22 cellular contexts compared by ENCODE assay signal in the genomic region with DNA sequence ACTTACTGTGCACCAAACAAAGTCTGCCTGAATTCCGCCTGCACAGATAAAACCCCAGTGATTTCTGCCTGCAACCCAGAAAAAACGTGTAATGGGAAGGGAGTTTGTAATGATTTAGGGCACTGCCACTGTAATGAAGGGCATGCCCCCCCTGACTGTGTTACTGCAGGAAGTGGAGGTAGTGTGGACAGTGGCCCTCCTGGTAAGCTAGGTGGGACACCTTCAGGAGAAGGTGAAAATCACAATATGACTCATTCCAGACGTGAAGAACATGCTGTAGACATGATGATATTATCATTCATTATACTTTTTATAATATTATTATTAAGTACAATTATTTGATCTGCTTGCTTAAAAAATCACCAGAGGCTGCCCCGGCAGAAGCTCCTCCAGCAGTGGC. TPM values are rescaled to one million over a fixed set of nuclear protein-coding genes. Genes with fewer than 3 reads are reported as not detected.
DNase-seq lines count a peak whose midpoint lies in the region; ATAC-seq, FAIRE-seq and TF ChIP-seq lines count a peak whose summit lies in the region.
"Had no signal": no experiment of that assay in that cellular context is flagged by ENCODE, and none has a peak within 500 bp of the region (broad histone marks: within the 10 kb centered on the region; RNA-seq: fewer than 3 reads in every experiment).

No MANE protein-coding gene starts in this region.

- 76% methylated on average over 4 of the region's 4 CpGs for WGBS in A549 (ENCODE audit: missing lambda C conversion rate)

- ATAC-seq in A549 (peak; percentile 44; a peak in 2 of 6 replicates), foreskin keratinocyte (peak; percentile 41), Right ventricle myocardium inferior (no peak)
- no peak for ATAC-seq in CD8-positive, alpha-beta T cell
- ATAC-seq: SK-N-SH treated with all-trans-retinoic acid at 6 μM for 48 hours had no signal

- peak overlapping the region; percentile 22 for H3K27ac Mint-ChIP-seq in CD8-positive, alpha-beta T cell
- peak overlapping the region; percentile 72 for H3K27ac Mint-ChIP-seq in astrocyte (ENCODE audit: unreplicated experiment)
- H3K27ac Mint-ChIP-seq: B cell had no signal

- H3K4me3 ChIP-seq in A549 = no peak overlapping the region
- no peak overlapping the region for H3K4me3 ChIP-seq in CD8-positive, alpha-beta T cell (ENCODE audit: low read depth, low read length)
- no peak overlapping the region for H3K4me3 ChIP-seq in astrocyte (ENCODE audit: insufficient read depth, low read depth, low read length)
- no peak overlapping the region for H3K4me3 ChIP-seq in PC-9
- H3K4me3 ChIP-seq: SJCRH30 had no signal

- H4K20me1 ChIP-seq in astrocyte (ENCODE audit: insufficient read depth, low read length) (no peaks in the 10 kb centered on the region), PC-9 (ENCODE audit: insufficient read depth) (no peaks in the 10 kb centered on the region)

- peaks cover 4% of the 10 kb centered on the region; the same call in 1 of the 3 replicates for H3K9me3 ChIP-seq in A549
- no peaks in the 10 kb centered on the region for H3K9me3 ChIP-seq in CD8-positive, alpha-beta T cell (ENCODE audit: low read length)
- H3K9me3 ChIP-seq in astrocyte (ENCODE audit: insufficient read depth, low read depth, low read length) = no peaks in the 10 kb centered on the region
- no peaks in the 10 kb centered on the region for H3K9me3 ChIP-seq in PC-9 (ENCODE audit: insufficient read depth, low read depth)
- H3K9me3 ChIP-seq: SJCRH30 had no signal

- H2AFZ ChIP-seq in astrocyte (ENCODE audit: low read depth, low read length) = no peak overlapping the region
- H2AFZ ChIP-seq in PC-9 = no peak overlapping the region

- peaks cover 5% of the 10 kb centered on the region for H3K9me3 Mint-ChIP-seq in CD8-positive, alpha-beta T cell
- H3K9me3 Mint-ChIP-seq in astrocyte (ENCODE audit: unreplicated experiment) = peaks cover under 1% of the 10 kb centered on the region

- no peak for DNase-seq in A549 (ENCODE audit: low read depth in 1 of 2, low spot score in 1 of 2)
- no peak for DNase-seq in CD8-positive, alpha-beta T cell
- no peak for DNase-seq in astrocyte (ENCODE audit: low read depth)
- no peak for DNase-seq in foreskin keratinocyte
- no peak for DNase-seq in DMS53 treated with DMSO at 0.1 percent for 48 hours (lab: John Stamatoyannopoulos, UW; ENCODE audit: unreplicated experiment)
- DNase-seq in PC-9 = no peak
- DNase-seq in Right ventricle myocardium inferior (ENCODE audit: missing footprints) = no peak
- DNase-seq: DMS153, IMR-90, NCI-H1092, NCI-H1417 treated with DMSO at 0.1 percent for 48 hours, NCI-H1694 treated with DMSO at 0.1 percent for 48 hours, NCI-H2081, NCI-H2227 treated with DMSO at 0.1 percent for 48 hours, NCI-H526 treated with DMSO at 0.1 percent for 48 hours, SJCRH30 had no signal

- CTCF ChIA-PET in A549 (lab: Yijun Ruan, JAX) = no interaction called here
- CTCF ChIA-PET in CD8-positive, alpha-beta T cell (lab: Charles Lee) = no interaction called here
- CTCF ChIA-PET in PC-9 (lab: Charles Lee) = no interaction called here

- POLR2A ChIA-PET in A549 (lab: Yijun Ruan, JAX) (interaction anchor here (0.5 kb wide), 1 partner anchor 213 kb away, joined by 4 read pairs; no protein-coding TSS in a partner anchor), PC-9 (lab: Charles Lee; ENCODE audit: unreplicated experiment) (no interaction called here)
- POLR2A ChIA-PET in CD8-positive, alpha-beta T cell (lab: Charles Lee) = interaction anchor here (0.8 kb wide), 1 partner anchor 229 kb away, joined by 3 read pairs; no protein-coding TSS in a partner anchor

- no peak for TF ChIP-seq RAD21 in A549 (conservative IDR thresholded peaks at IDR 0.05 in 1 of 2, IDR thresholded peaks at IDR 0.05 in 1 of 2)

- H3K27me3 Mint-ChIP-seq in CD8-positive, alpha-beta T cell (ENCODE audit: low read depth) = no peaks in the 10 kb centered on the region
- no peaks in the 10 kb centered on the region for H3K27me3 Mint-ChIP-seq in astrocyte (ENCODE audit: low read depth, unreplicated experiment)
- H3K27me3 Mint-ChIP-seq: B cell had no signal

- no peak overlapping the region for H3K9ac ChIP-seq in astrocyte (ENCODE audit: low read length)

- no peaks in the 10 kb centered on the region for H3K27me3 ChIP-seq in CD8-positive, alpha-beta T cell (ENCODE audit: insufficient read depth, low read length)
- H3K27me3 ChIP-seq in astrocyte (ENCODE audit: insufficient read depth, low read length) (no peaks in the 10 kb centered on the region), foreskin keratinocyte (no peaks in the 10 kb centered on the region), PC-9 (ENCODE audit: insufficient read depth, low read depth) (no peaks in the 10 kb centered on the region)
- H3K27me3 ChIP-seq: SJCRH30 had no signal

- H3K27ac ChIP-seq in A549 = no peak overlapping the region
- no peak overlapping the region for H3K27ac ChIP-seq in CD8-positive, alpha-beta T cell (ENCODE audit: low read depth, low read length)
- no peak overlapping the region for H3K27ac ChIP-seq in astrocyte (ENCODE audit: low read depth, low read length)
- no peak overlapping the region for H3K27ac ChIP-seq in foreskin keratinocyte
- H3K27ac ChIP-seq in PC-9 = no peak overlapping the region
- H3K27ac ChIP-seq: C4-2B, SJCRH30 had no signal

- H3F3A ChIP-seq in PC-9 (ENCODE audit: insufficient read depth, low read depth) = peaks cover 3% of the 10 kb centered on the region; the same call in 1 of the 2 replicates

- no peak for TF ChIP-seq POLR2A in A549 (IDR thresholded peaks at IDR 0.05; ENCODE audit: low read length)

- H3K36me3 Mint-ChIP-seq in CD8-positive, alpha-beta T cell = peaks cover 40% of the 10 kb centered on the region
- H3K36me3 Mint-ChIP-seq in astrocyte (ENCODE audit: low read depth, unreplicated experiment) = peaks cover 26% of the 10 kb centered on the region

- no peak for TF ChIP-seq EP300 in A549 (IDR thresholded peaks at IDR 0.05)

- no peaks in the 10 kb centered on the region for H3K4me1 ChIP-seq in A549
- no peaks in the 10 kb centered on the region for H3K4me1 ChIP-seq in CD8-positive, alpha-beta T cell (ENCODE audit: insufficient read depth, low read length)
- no peaks in the 10 kb centered on the region for H3K4me1 ChIP-seq in astrocyte (ENCODE audit: insufficient read depth, low read length)
- no peaks in the 10 kb centered on the region for H3K4me1 ChIP-seq in foreskin keratinocyte
- H3K4me1 ChIP-seq in PC-9 (replicated peaks; ENCODE audit: insufficient read depth) = no peaks in the 10 kb centered on the region
- H3K4me1 ChIP-seq: SJCRH30 had no signal

- H3K4me1 Mint-ChIP-seq in CD8-positive, alpha-beta T cell (ENCODE audit: low read depth) = no peaks in the 10 kb centered on the region
- H3K4me1 Mint-ChIP-seq in astrocyte (ENCODE audit: low read depth, unreplicated experiment) = no peaks in the 10 kb centered on the region
- H3K4me1 Mint-ChIP-seq: B cell had no signal

- FAIRE-seq in A549 (lab: Jason Lieb, UNC) (no peak), astrocyte (lab: Jason Lieb, UNC) (no peak)
- FAIRE-seq: GM18507, H54, RCC 7860 had no signal

- H3K4me2 ChIP-seq in A549 = no peak overlapping the region
- no peak overlapping the region for H3K4me2 ChIP-seq in astrocyte (ENCODE audit: low read length)
- no peak overlapping the region for H3K4me2 ChIP-seq in PC-9

- peaks cover 2% of the 10 kb centered on the region for H3K36me3 ChIP-seq in CD8-positive, alpha-beta T cell (ENCODE audit: insufficient read depth, low read length)
- H3K36me3 ChIP-seq in astrocyte (ENCODE audit: insufficient read depth, low read length) (peaks cover 5% of the 10 kb centered on the region), PC-9 (ENCODE audit: low read depth) (no peaks in the 10 kb centered on the region; the same call in 1 of the 2 replicates)

- BruUV-seq in PC-9 (replicated peaks; lab: Mats Ljungman, UMichigan) = no TSS peak

- no peak for TF ChIP-seq CTCF in A549 (IDR thresholded peaks at IDR 0.05)
- TF ChIP-seq CTCF in CD8-positive, alpha-beta T cell (IDR thresholded peaks at IDR 0.05) = no peak
- no peak for TF ChIP-seq CTCF in astrocyte (IDR thresholded peaks at IDR 0.05; ENCODE audit: insufficient read depth, low read depth, low read length)
- peak; percentile 26 for TF ChIP-seq CTCF in foreskin keratinocyte (conservative IDR thresholded peaks at IDR 0.05)
- no peak for TF ChIP-seq CTCF in PC-9 (conservative IDR thresholded peaks at IDR 0.05)

- no peaks in the 10 kb centered on the region for H3K9me2 ChIP-seq in PC-9 (ENCODE audit: insufficient read depth)

- no peaks in the 10 kb centered on the region for H3K79me2 ChIP-seq in astrocyte (ENCODE audit: insufficient read depth, low read length)
- H3K79me2 ChIP-seq in PC-9 (ENCODE audit: low read depth) = no peaks in the 10 kb centered on the region

- intact Hi-C loops in CD8-positive, alpha-beta T cell (cut with DNase I, micrococcal nuclease) = no loop called here
- intact Hi-C loops in PC-9 (cut with micrococcal nuclease; ENCODE audit: unreplicated experiment) (no loop called here), Right ventricle myocardium inferior (cut with DNase I) (no loop called here)

- H3K4me3 Mint-ChIP-seq in CD8-positive, alpha-beta T cell = no peak overlapping the region
- no peak overlapping the region for H3K4me3 Mint-ChIP-seq in astrocyte (ENCODE audit: unreplicated experiment)
- H3K4me3 Mint-ChIP-seq: B cell had no signal

TF ChIP-seq in A549, 52 proteins besides CTCF, POLR2A, EP300 and RAD21 (continues in another document):
- TF ChIP-seq BHLHE40 (IDR thresholded peaks at IDR 0.05; ENCODE audit: low read depth, low read length) (no peak), HES2 (IDR thresholded peaks at IDR 0.05) (no peak), RNF2 (IDR thresholded peaks at IDR 0.05; ENCODE audit: borderline replicate concordance, low read depth) (no peak), NPAS2 (CRISPR knock-in tag; IDR thresholded peaks at IDR 0.05; ENCODE audit: borderline replicate concordance) (no peak)

RNA-seq across cellular contexts. Expression of gene MAPKAPK5, which starts 59.2 kb away (rescaled TPM):
- polyA plus RNA-seq in A549 (2011; rRNA removed) (66.1 and 69.5 TPM in 2 replicates), A549 (2017; fragmentation: RNase III; extraction: RNeasy Plus Mini Kit Qiagen cat#74134 plus additional on column Dnase treatment) (31.5 to 35.7 TPM (median 33.9 TPM) in 3 replicates), foreskin keratinocyte (21.7 and 26.1 TPM in 2 replicates)
- 49.4 and 52.1 TPM in 2 replicates for polyA plus RNA-seq in A549 (2012; cell fraction: cytosol; rRNA removed)
- 40.8 and 47.9 TPM in 2 replicates for polyA plus RNA-seq in A549 (2012; cell fraction: nucleus; rRNA removed)
- 49.2 and 55.3 TPM in 2 replicates for polyA minus RNA-seq in A549 (2011; rRNA and poly(A)+ RNA removed)
- 10 to 100 TPM; 65.6 to 68.0 TPM for total RNA-seq in CD8-positive, alpha-beta T cell
- total RNA-seq in astrocyte (39.4 and 42.6 TPM in 2 replicates), foreskin keratinocyte (38.6 and 40.8 TPM in 2 replicates), PC-9 (2021) (45.0 and 64.7 TPM in 2 replicates), Right ventricle myocardium inferior (26.2 TPM)

Comparison
In these comparisons a context has a peak if more than half of its experiments do, and no peak if none do; other contexts are left out.
1. ATAC-seq: peak in A549 (2 of 2) and foreskin keratinocyte (single experiment); none in CD8-positive, alpha-beta T cell (single experiment) and Right ventricle myocardium inferior (single experiment).